ENCODE assay signal across 11 cellular contexts in genomic region chr5:108687599-108688220, GRCh38. TPM values are rescaled to one million over a fixed set of nuclear protein-coding genes. Genes with fewer than 3 reads are reported as not detected.
DNase-seq lines count a peak whose midpoint lies in the region; ATAC-seq and TF ChIP-seq lines count a peak whose summit lies in the region.
"Had no signal": no experiment of that assay in that cellular context is flagged by ENCODE, and none has a peak within 500 bp of the region (broad histone marks: within the 10 kb centered on the region; RNA-seq: fewer than 3 reads in every experiment).

No MANE protein-coding gene starts in this region.

- H3K18ac ChIP-seq in mesendoderm (ENCODE audit: low read length): peak overlapping the region; percentile 68

- H3K27me3 ChIP-seq in ascending aorta (no peaks in the 10 kb centered on the region), mesendoderm (ENCODE audit: insufficient read depth, low read length, poor library complexity) (no peaks in the 10 kb centered on the region)

- H3K4me1 ChIP-seq in ascending aorta: no peaks in the 10 kb centered on the region
- H3K4me1 ChIP-seq in mesendoderm (ENCODE audit: control insufficient read depth, low read depth, low read length): peaks cover 2% of the 10 kb centered on the region

- H4K8ac ChIP-seq in mesendoderm (ENCODE audit: low read depth, low read length): no peak overlapping the region

- H3K4me3 ChIP-seq in ascending aorta (no peak overlapping the region), mesendoderm (ENCODE audit: low read length) (no peak overlapping the region)

- no peaks in the 10 kb centered on the region for H3K79me1 ChIP-seq in mesendoderm (ENCODE audit: low read length)

- H2BK5ac ChIP-seq in mesendoderm (ENCODE audit: low read length): no peak overlapping the region

- POLR2A ChIA-PET in HEK293T (lab: Yijun Ruan, JAX): interaction anchor here (1.1 to 1.5 kb wide), 2 partner anchors 40 to 61 kb away, joined by 4 to 5 read pairs; no protein-coding TSS in a partner anchor

- no peak overlapping the region for H3K56ac ChIP-seq in mesendoderm (ENCODE audit: low read length)

- DNase-seq in GM04503 (ENCODE audit: low read depth) (peak; percentile 16), ascending aorta (ENCODE audit: low spot score in 2 of 2) (no peak), mesendoderm (no peak), HEK293T (ENCODE audit: extremely low spot score) (no peak), kidney glomerular epithelial cell (lab: John Stamatoyannopoulos, UW) (no peak)
- DNase-seq in stimulated activated naive CD4-positive, alpha-beta T cell treated with Interleukin-2 at 50 U/mL for 16 hours (lab: John Stamatoyannopoulos, UW): no peak
- DNase-seq: activated CD8-positive, alpha-beta memory T cell treated with anti-CD3 and anti-CD28 coated beads for 24 hours; CD4-positive, alpha-beta T cell; NCI-H187 treated with DMSO at 0.1 percent for 48 hours had no signal

- no peak overlapping the region for H3K4me2 ChIP-seq in mesendoderm (ENCODE audit: low read length)

- peak overlapping the region; percentile 36 for H2BK15ac ChIP-seq in mesendoderm (replicated peaks; ENCODE audit: low read depth)

- no peak for TF ChIP-seq CTCF in ascending aorta (IDR thresholded peaks at IDR 0.05)

- no peaks in the 10 kb centered on the region for H3K36me3 ChIP-seq in ascending aorta
- no peaks in the 10 kb centered on the region for H3K36me3 ChIP-seq in mesendoderm (ENCODE audit: control insufficient read depth, insufficient read depth, low read length)

- intact Hi-C loops in ascending aorta (cut with DNase I): loop anchor here (10.0 kb wide), 2 partner anchors 727 to 787 kb away; no protein-coding TSS in a partner anchor

- CTCF ChIA-PET in HEK293T (lab: Yijun Ruan, JAX): interaction anchor here (0.6 to 1.3 kb wide), 2 partner anchors 45 to 100 kb away, joined by 3 to 4 read pairs; no protein-coding TSS in a partner anchor

- no peak overlapping the region for H2BK120ac ChIP-seq in mesendoderm (ENCODE audit: low read depth, low read length)

- H3K9ac ChIP-seq in mesendoderm (ENCODE audit: low read length): no peak overlapping the region

- no peaks in the 10 kb centered on the region for H3K79me2 ChIP-seq in mesendoderm (ENCODE audit: control insufficient read depth, insufficient read depth, low read length)

- no CpG with 5 or more reads among the region's 2 CpGs for WGBS in mesendoderm (ENCODE audit: extremely low coverage, insufficient coverage, low lambda C conversion rate)

- H2AK5ac ChIP-seq in mesendoderm (ENCODE audit: low read length): no peak overlapping the region

- peak overlapping the region; percentile 36 for H3K4ac ChIP-seq in mesendoderm (ENCODE audit: low read depth, low read length)

- H3K27ac ChIP-seq in ascending aorta: peak overlapping the region; percentile 11 to 45
- no peak overlapping the region for H3K27ac ChIP-seq in mesendoderm (ENCODE audit: low read depth, low read length)

- no peak overlapping the region for H4K5ac ChIP-seq in mesendoderm (ENCODE audit: low read length)

- ATAC-seq in HG02610 (IDR thresholded peaks at IDR 0.05; ENCODE audit: unreplicated experiment) (peak; percentile 39), GM19035 (IDR thresholded peaks at IDR 0.05; ENCODE audit: unreplicated experiment) (no peak)

- H3K23ac ChIP-seq in mesendoderm (ENCODE audit: low read length): no peak overlapping the region

- H3K9me3 ChIP-seq in ascending aorta: no peaks in the 10 kb centered on the region

TF ChIP-seq in HEK293T, 16 proteins besides CTCF, POLR2A, EP300 and RAD21:
- no peak for TF ChIP-seq FOXK2 (IDR thresholded peaks at IDR 0.05)
- TF ChIP-seq TARDBP (IDR thresholded peaks at IDR 0.05): no peak
- TF ChIP-seq HDGF (IDR thresholded peaks at IDR 0.05; ENCODE audit: borderline replicate concordance): no peak
- TF ChIP-seq NFRKB (IDR thresholded peaks at IDR 0.05): no peak
- no peak for TF ChIP-seq ZNF384 (IDR thresholded peaks at IDR 0.05)
- no peak for TF ChIP-seq FOXA1 (IDR thresholded peaks at IDR 0.05)
- TF ChIP-seq, protein P1, sequence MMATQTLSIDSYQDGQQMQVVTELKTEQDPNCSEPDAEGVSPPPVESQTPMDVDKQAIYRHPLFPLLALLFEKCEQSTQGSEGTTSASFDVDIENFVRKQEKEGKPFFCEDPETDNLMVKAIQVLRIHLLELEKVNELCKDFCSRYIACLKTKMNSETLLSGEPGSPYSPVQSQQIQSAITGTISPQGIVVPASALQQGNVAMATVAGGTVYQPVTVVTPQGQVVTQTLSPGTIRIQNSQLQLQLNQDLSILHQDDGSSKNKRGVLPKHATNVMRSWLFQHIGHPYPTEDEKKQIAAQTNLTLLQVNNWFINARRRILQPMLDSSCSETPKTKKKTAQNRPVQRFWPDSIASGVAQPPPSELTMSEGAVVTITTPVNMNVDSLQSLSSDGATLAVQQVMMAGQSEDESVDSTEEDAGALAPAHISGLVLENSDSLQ (IDR thresholded peaks at IDR 0.05): no peak
- no peak for TF ChIP-seq ARNT (IDR thresholded peaks at IDR 0.05)
- no peak for TF ChIP-seq L3MBTL2 (conservative IDR thresholded peaks at IDR 0.05)
- no peak for TF ChIP-seq FOXM1 (IDR thresholded peaks at IDR 0.05; ENCODE audit: borderline replicate concordance)

RNA-seq across cellular contexts. Expression of gene FER, which starts 60.0 kb away (rescaled TPM):
- 11.8 TPM for total RNA-seq in ascending aorta
- polyA plus RNA-seq in mesendoderm (2013, experiment 1 of 2): 11.9 TPM
- 10.1 TPM for polyA plus RNA-seq in mesendoderm (2013, experiment 2 of 2)
